25 cellular contexts compared by ENCODE assay signal in genomic region chr3:67832807-67833206, GRCh38.
"Had no signal": no experiment of that assay in that cellular context is flagged by ENCODE, and none has a peak within 500 bp of the region (broad histone marks: within the 10 kb centered on the region; RNA-seq: fewer than 3 reads in every experiment).

No MANE protein-coding gene starts in this region.

- H3K27ac ChIP-seq: gastroesophageal sphincter, heart left ventricle, hepatocyte, neutrophil, parathyroid adenoma, prostate gland, right atrium auricular region, stomach, testis, tibial artery had no signal

- H3K27ac Mint-ChIP-seq: effector memory CD8-positive, alpha-beta T cell; memory B cell; natural killer cell treated with Interleukin-12 subunit alpha and Interleukin-12 subunit beta and Interleukin-15 and Interleukin-18, amount 100 ng/mL, for 72 hours; stimulated activated effector memory CD8-positive, alpha-beta T cell treated with anti-CD3 and anti-CD28 coated beads, Interleukin-12 subunit alpha, Interleukin-12 subunit beta, amount 100 ng/mL, for 72 hours; type B pancreatic cell had no signal

- H3K4me1 ChIP-seq: gastroesophageal sphincter, heart left ventricle, parathyroid adenoma, prostate gland, right atrium auricular region, stomach, testis, tibial artery had no signal

- H3K9me3 ChIP-seq: neutrophil, prostate gland, testis had no signal

- H3K36me3 ChIP-seq: gastroesophageal sphincter, heart left ventricle, neutrophil, prostate gland, right atrium auricular region, tibial artery had no signal

- H3K27me3 Mint-ChIP-seq: type B pancreatic cell had no signal

- H3K27me3 ChIP-seq: gastroesophageal sphincter, heart left ventricle, hepatocyte, neutrophil, right atrium auricular region, stomach, testis, tibial artery had no signal

- H3K4me1 Mint-ChIP-seq: memory B cell; neural crest cell; stimulated activated effector memory CD8-positive, alpha-beta T cell treated with anti-CD3 and anti-CD28 coated beads, Interleukin-12 subunit alpha, Interleukin-12 subunit beta, amount 100 ng/mL, for 72 hours had no signal

- H3K36me3 Mint-ChIP-seq: memory B cell; stimulated activated effector memory CD8-positive, alpha-beta T cell treated with anti-CD3 and anti-CD28 coated beads, Interleukin-12 subunit alpha, Interleukin-12 subunit beta, amount 100 ng/mL, for 72 hours; type B pancreatic cell had no signal

- ATAC-seq: effector memory CD8-positive, alpha-beta T cell; gastroesophageal sphincter; heart left ventricle; left lobe of liver; natural killer cell treated with Interleukin-12 subunit alpha and Interleukin-12 subunit beta and Interleukin-15 and Interleukin-18, amount 100 ng/mL, for 72 hours; sciatic nerve; stimulated activated effector memory CD8-positive, alpha-beta T cell treated with anti-CD3 and anti-CD28 coated beads, Interleukin-12 subunit alpha, Interleukin-12 subunit beta, amount 100 ng/mL, for 72 hours had no signal

- DNase-seq: cortex of kidney; effector memory CD8-positive, alpha-beta T cell; foreskin fibroblast; heart left ventricle; kidney; stimulated activated CD4-positive, alpha-beta T cell treated with anti-CD3 and anti-CD28 coated beads, Interleukin-2, amount 100 ng/mL, for 24 hours; stimulated activated CD4-positive, alpha-beta T cell treated with anti-CD3 and anti-CD28 coated beads, Interleukin-4, amount 100 ng/mL, for 24 hours; stimulated activated naive CD4-positive, alpha-beta T cell treated with Interleukin-2 at 50 U/mL for 16 hours; stomach; testis; tibial artery had no signal

- H3K4me3 Mint-ChIP-seq: effector memory CD8-positive, alpha-beta T cell; memory B cell; natural killer cell treated with Interleukin-12 subunit alpha and Interleukin-12 subunit beta and Interleukin-15 and Interleukin-18, amount 100 ng/mL, for 72 hours; neural crest cell; stimulated activated effector memory CD8-positive, alpha-beta T cell treated with anti-CD3 and anti-CD28 coated beads, Interleukin-12 subunit alpha, Interleukin-12 subunit beta, amount 100 ng/mL, for 72 hours; type B pancreatic cell had no signal

- H3K4me3 ChIP-seq: gastroesophageal sphincter, heart left ventricle, hepatocyte, lung, prostate gland, right atrium auricular region, stomach, testis, tibial artery had no signal
